ENCODE assay signal across 21 cellular contexts in the genomic region with DNA sequence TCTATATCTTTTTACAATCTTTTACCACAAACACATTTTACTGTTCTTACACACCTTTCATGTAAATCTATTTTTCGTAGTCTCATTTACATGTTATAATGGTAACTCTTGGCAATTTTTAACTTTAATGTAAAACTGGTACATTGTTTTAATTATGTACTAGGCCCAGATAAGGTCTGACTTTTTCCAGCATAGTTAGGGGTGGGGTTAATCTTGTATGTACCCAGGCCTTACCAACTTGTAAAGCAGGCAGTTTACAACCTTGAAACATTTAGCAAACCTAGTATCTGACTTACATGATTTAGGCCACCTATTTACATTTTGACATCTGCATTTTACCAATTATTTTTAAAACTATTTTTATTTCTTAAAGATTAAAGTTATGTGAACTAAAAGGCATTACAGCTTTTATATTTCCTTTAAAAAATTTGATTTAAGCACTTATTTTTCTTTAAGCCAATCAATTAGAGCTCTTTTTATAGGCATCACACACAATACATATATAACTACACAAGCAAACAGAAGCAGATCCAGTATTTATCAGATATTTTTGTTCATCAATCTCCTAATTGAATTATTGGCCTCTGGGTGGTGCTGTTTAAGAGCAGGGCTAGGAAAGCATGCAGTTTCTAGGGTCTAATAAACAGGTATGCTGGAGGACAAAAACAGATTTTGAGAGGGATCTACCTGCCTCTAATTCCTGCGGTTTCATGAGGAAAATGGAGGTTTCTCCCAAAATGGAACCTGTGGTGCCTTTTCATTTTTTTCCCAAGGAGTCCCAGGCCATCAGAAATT. TPM values are rescaled to one million over a fixed set of nuclear protein-coding genes. Genes with fewer than 3 reads are reported as not detected.
DNase-seq lines count a peak whose midpoint lies in the region; ATAC-seq and TF ChIP-seq lines count a peak whose summit lies in the region.
"Had no signal": no experiment of that assay in that cellular context is flagged by ENCODE, and none has a peak within 500 bp of the region (broad histone marks: within the 10 kb centered on the region; RNA-seq: fewer than 3 reads in every experiment).

No MANE protein-coding gene starts in this region.

- no peaks in the 10 kb centered on the region for H3K4me1 Mint-ChIP-seq in immature natural killer cell
- H3K4me1 Mint-ChIP-seq: B cell had no signal

- TF ChIP-seq CTCF in Loucy (conservative IDR thresholded peaks at IDR 0.05; ENCODE audit: low read length), result peak; percentile 23
- peak; percentile 28 for TF ChIP-seq CTCF in choroid plexus epithelial cell (conservative IDR thresholded peaks at IDR 0.05; ENCODE audit: low read depth, low read length)
- no peak for TF ChIP-seq CTCF in mucosa of descending colon (IDR thresholded peaks at IDR 0.05)
- no peak for TF ChIP-seq CTCF in dorsolateral prefrontal cortex (IDR thresholded peaks at IDR 0.05 in 54 of 56, conservative IDR thresholded peaks at IDR 0.05 in 2 of 56; ENCODE audit: low read depth in 1 of 56, partially characterized antibody in 56 of 56)

- H3K36me3 ChIP-seq in Loucy (ENCODE audit: insufficient read depth, low read length) (no peaks in the 10 kb centered on the region), mucosa of descending colon (ENCODE audit: low read depth) (no peaks in the 10 kb centered on the region)

- peak; percentile 24 for DNase-seq in DMS53 (lab: John Stamatoyannopoulos, UW)
- no peak for DNase-seq in DMS53 treated with DMSO at 0.1 percent for 48 hours (lab: John Stamatoyannopoulos, UW; ENCODE audit: unreplicated experiment)
- no peak for DNase-seq in choroid plexus epithelial cell (ENCODE audit: low read depth)
- no peak for DNase-seq in mucosa of descending colon
- no peak for DNase-seq in dorsolateral prefrontal cortex
- DNase-seq in immature natural killer cell, result no peak
- no peak for DNase-seq in Ammon's horn (ENCODE audit: low spot score)
- DNase-seq: 8988T; CD4-positive, CD25-positive, alpha-beta regulatory T cell; COR-L47; DMS 273 treated with DMSO at 0.1 percent for 48 hours; EL; Kasumi-1; NCI-H1105; NCI-H2081; NCI-H748 treated with DMSO at 0.1 percent for 48 hours; RPMI8226; SHP77 treated with DMSO at 0.1 percent for 48 hours had no signal

- H3K9me2 ChIP-seq in Loucy (replicated peaks; ENCODE audit: low read depth, low read length), result no peaks in the 10 kb centered on the region

- H3K36me3 Mint-ChIP-seq in immature natural killer cell, result peaks cover 37 to 79% (median 63%) of the 10 kb centered on the region in 3 donors

- peaks cover 0 to 2% (median 0%) of the 10 kb centered on the region in 3 donors for H3K27me3 Mint-ChIP-seq in immature natural killer cell (ENCODE audit: low read depth in 3 of 3)
- H3K27me3 Mint-ChIP-seq: B cell; CD4-positive, CD25-positive, alpha-beta regulatory T cell; IgD-negative memory B cell had no signal

- no peak overlapping the region for H3K27ac Mint-ChIP-seq in immature natural killer cell
- H3K27ac Mint-ChIP-seq: B cell; CD4-positive, CD25-positive, alpha-beta regulatory T cell; IgD-negative memory B cell had no signal

- peaks cover 17 to 51% (median 40%) of the 10 kb centered on the region in 6 donors for H3K9me3 Mint-ChIP-seq in immature natural killer cell

- peaks cover 27% of the 10 kb centered on the region; the same call in 1 of the 2 replicates for H3K9me3 ChIP-seq in Loucy (ENCODE audit: insufficient read depth, low read depth, low read length)
- peaks cover 43% of the 10 kb centered on the region for H3K9me3 ChIP-seq in mucosa of descending colon

- H3K27me3 ChIP-seq in Loucy (ENCODE audit: insufficient read depth, low read length, poor library complexity, severe bottlenecking) (no peaks in the 10 kb centered on the region), dorsolateral prefrontal cortex (no peaks in the 10 kb centered on the region)

- H3K9ac ChIP-seq in Loucy (ENCODE audit: low read depth, low read length, poor library complexity, severe bottlenecking), result no peak overlapping the region

- no peak overlapping the region for H2AFZ ChIP-seq in Loucy (ENCODE audit: low read length)

- no peaks in the 10 kb centered on the region for H3K79me2 ChIP-seq in Loucy (ENCODE audit: insufficient read depth, low read length)

- H3K4me2 ChIP-seq in Loucy (ENCODE audit: low read depth, low read length, poor library complexity, severe bottlenecking), result no peak overlapping the region

- H3K4me1 ChIP-seq in Loucy (ENCODE audit: insufficient read depth, low read length, poor library complexity, severe bottlenecking) (no peaks in the 10 kb centered on the region), mucosa of descending colon (ENCODE audit: low read depth) (no peaks in the 10 kb centered on the region)

- H3F3A ChIP-seq in Loucy (ENCODE audit: low read depth), result no peaks in the 10 kb centered on the region

- no peaks in the 10 kb centered on the region for H4K20me1 ChIP-seq in Loucy (ENCODE audit: insufficient read depth, low read length, poor library complexity, severe bottlenecking)

- no peak overlapping the region for H3K4me3 Mint-ChIP-seq in immature natural killer cell
- H3K4me3 Mint-ChIP-seq: B cell; CD4-positive, CD25-positive, alpha-beta regulatory T cell had no signal

- intact Hi-C loops in mucosa of descending colon (cut with DNase I, micrococcal nuclease), result no loop called here
- intact Hi-C loops in dorsolateral prefrontal cortex (cut with DNase I), result no loop called here

- ATAC-seq in mucosa of descending colon, result peak; percentile 66

- H3K4me3 ChIP-seq in Loucy (ENCODE audit: low read length, poor library complexity, severe bottlenecking) (no peak overlapping the region), choroid plexus epithelial cell (ENCODE audit: low read depth, low read length) (no peak overlapping the region), mucosa of descending colon (no peak overlapping the region), dorsolateral prefrontal cortex (no peak overlapping the region)

- H3K27ac ChIP-seq in dorsolateral prefrontal cortex, result no peak overlapping the region

RNA-seq across cellular contexts. Expression of gene CROT, which starts 19.7 kb away (rescaled TPM):
- total RNA-seq in mucosa of descending colon (10 to 100 TPM; 16.9 to 28.8 (median 23.6) TPM), dorsolateral prefrontal cortex (10 to 100 TPM in 111 of 120 experiments, 1 to 10 TPM in 9; 7.7 to 20.4 (median 13.5) TPM)
- 10 to 100 TPM in 1 of 3 donors, 1 to 10 TPM in 2; 3.9 to 13.2 (median 7.5) TPM for polyA plus RNA-seq in immature natural killer cell

Comparison
In these comparisons a context has a peak if more than half of its experiments do, and no peak if none do; other contexts are left out.
1. CTCF ChIP-seq: peak in Loucy (single experiment) and choroid plexus epithelial cell (single experiment); none in mucosa of descending colon (single experiment) and dorsolateral prefrontal cortex (0 of 56).